ENCODE assay signal across 10 cellular contexts in the genomic region with DNA sequence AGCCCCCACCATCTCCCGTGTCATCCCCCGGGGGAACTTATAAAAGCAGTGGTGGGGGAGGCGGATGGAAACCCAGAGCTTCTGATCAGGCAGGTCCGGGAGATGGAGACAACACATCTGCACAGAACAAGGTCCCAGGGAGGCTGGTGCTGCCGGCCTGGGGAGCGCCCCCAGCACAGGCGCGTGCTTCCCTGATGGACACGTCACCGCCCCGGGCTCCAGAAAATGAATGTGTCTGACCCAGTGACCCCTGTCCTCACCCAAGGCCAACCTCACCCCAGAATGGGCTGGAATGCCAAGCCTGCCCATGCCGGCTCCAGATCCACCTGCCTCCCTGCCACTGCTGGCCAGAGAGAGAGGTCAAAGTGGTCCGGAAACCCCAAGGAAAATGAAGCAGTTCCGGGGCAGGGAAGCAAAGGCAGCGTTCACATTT. TPM values are rescaled to one million over a fixed set of nuclear protein-coding genes. Genes with fewer than 3 reads are reported as not detected.
A peak's percentile ranks its signal among the peaks of the same experiment; 100 is the strongest.
DNase-seq lines count a peak whose midpoint lies in the region; ATAC-seq and TF ChIP-seq lines count a peak whose summit lies in the region.
"Had no signal": no experiment of that assay in that cellular context is flagged by ENCODE, and none has a peak within 500 bp of the region (broad histone marks: within the 10 kb centered on the region; RNA-seq: fewer than 3 reads in every experiment).

No MANE protein-coding gene starts in this region.

- no peak overlapping the region for H3K4me3 Mint-ChIP-seq in endodermal cell

- H3K4me1 ChIP-seq in RWPE2 (ENCODE audit: insufficient read depth, poor library complexity, severe bottlenecking) (peaks cover 78% of the 10 kb centered on the region), endodermal cell (ENCODE audit: control insufficient read depth, insufficient read depth, low read length) (peaks cover 41% of the 10 kb centered on the region)

- peaks cover 44% of the 10 kb centered on the region for H3K4me1 Mint-ChIP-seq in endodermal cell

- H3K27me3 ChIP-seq in RWPE2 (ENCODE audit: insufficient read depth, poor library complexity, severe bottlenecking), result no peaks in the 10 kb centered on the region
- no peaks in the 10 kb centered on the region for H3K27me3 ChIP-seq in endodermal cell (ENCODE audit: control insufficient read depth, insufficient read depth, low read length, poor library complexity, severe bottlenecking)

- peaks cover 50% of the 10 kb centered on the region for H3K27me3 Mint-ChIP-seq in endodermal cell (ENCODE audit: insufficient read depth)

- H3K27ac ChIP-seq in RWPE2 (ENCODE audit: poor library complexity, severe bottlenecking) (peak overlapping the region; percentile 98), epithelial cell of prostate (peak overlapping the region; percentile 92), skin epidermis (peak overlapping the region in 20 of 21 experiments; percentile 50 to 93 (median 76)), endodermal cell (ENCODE audit: low read depth, low read length) (no peak overlapping the region)

- H3K4me3 ChIP-seq in RWPE2 (ENCODE audit: severe bottlenecking) (peak overlapping the region; percentile 1), skin epidermis (peak overlapping the region in 3 of 7 experiments; percentile 8 to 21 (median 16)), endodermal cell (ENCODE audit: low read length) (no peak overlapping the region)

- H3K9me3 ChIP-seq in RWPE2 (ENCODE audit: severe bottlenecking) (no peaks in the 10 kb centered on the region), endodermal cell (ENCODE audit: control insufficient read depth, low read length) (no peaks in the 10 kb centered on the region)

- DNase-seq in EL (peak; percentile 32), RWPE2 (ENCODE audit: low spot score) (peak; percentile 75), epithelial cell of prostate (ENCODE audit: low read depth, low spot score) (no peak), iPS-NIHi7 (ENCODE audit: extremely low spot score) (no peak), endodermal cell (no peak), NCI-H526 treated with DMSO at 0.1 percent for 48 hours (lab: John Stamatoyannopoulos, UW) (no peak)
- DNase-seq: NCI-H2171, occipital lobe had no signal

- WGBS in endodermal cell (ENCODE audit: insufficient coverage in 1 of 2, insufficient read length in 1 of 2), 2 experiments, result 86 to 91% methylated on average over 5 to 15 of the region's 15 CpGs

- H3K27ac Mint-ChIP-seq in endodermal cell, result no peak overlapping the region

- H3K36me3 ChIP-seq in RWPE2 (ENCODE audit: low read depth) (peaks cover 93% of the 10 kb centered on the region), endodermal cell (ENCODE audit: control insufficient read depth, insufficient read depth, low read length) (peaks cover 94% of the 10 kb centered on the region)

- H3K9me3 Mint-ChIP-seq in endodermal cell, result no peaks in the 10 kb centered on the region

- no peak for TF ChIP-seq CTCF in RWPE2 (IDR thresholded peaks at IDR 0.05; ENCODE audit: poor library complexity, severe bottlenecking)
- TF ChIP-seq CTCF in endodermal cell (conservative IDR thresholded peaks at IDR 0.05), result no peak

- peaks cover 60% of the 10 kb centered on the region for H3K36me3 Mint-ChIP-seq in endodermal cell (ENCODE audit: low read depth)

- H3K9ac ChIP-seq in endodermal cell (ENCODE audit: extremely low read depth, low read length, poor library complexity, severe bottlenecking), result no peak overlapping the region

- ATAC-seq in RWPE2 (ENCODE audit: low read depth) (no peak), HG03521 (IDR thresholded peaks at IDR 0.05; ENCODE audit: unreplicated experiment) (no peak)

RNA-seq across cellular contexts. Expression of a gene that starts 12.5 kb away (rescaled TPM):
- 100 to 1,000 TPM; 374 to 588 TPM for total RNA-seq in endodermal cell
- polyA plus RNA-seq in endodermal cell (2013, experiment 1 of 2), result 144 TPM
- polyA plus RNA-seq in endodermal cell (2013, experiment 2 of 2), result 134 TPM

Comparison
In these comparisons a context has a peak if more than half of its experiments do, and no peak if none do; other contexts are left out.
1. DNase-seq: peak in EL (single experiment) and RWPE2 (single experiment); none in epithelial cell of prostate (single experiment), iPS-NIHi7 (single experiment), endodermal cell (single experiment) and NCI-H526 treated with DMSO at 0.1 percent for 48 hours (single experiment).